Comparison of ENCODE assay signal across 6 cellular contexts in the genomic region with DNA sequence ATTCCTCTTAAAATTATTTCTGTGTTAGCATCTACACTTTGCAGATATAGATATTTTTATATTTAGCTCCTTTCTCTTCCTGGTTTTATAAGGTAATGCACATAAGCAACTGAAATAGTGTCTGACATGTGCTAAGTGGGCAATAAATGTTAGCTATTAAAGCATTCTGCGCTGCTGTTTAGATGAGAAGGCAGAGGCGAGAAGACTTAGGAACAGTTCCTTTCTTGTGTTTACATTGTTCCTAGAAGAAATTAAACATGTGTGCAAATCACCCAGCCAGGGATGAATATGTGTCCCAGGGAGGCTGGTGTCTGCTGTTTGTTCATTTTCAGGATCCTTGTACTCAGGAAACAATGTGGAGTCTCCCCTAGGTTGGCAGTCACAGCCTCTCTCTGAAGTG.
"Had no signal": no experiment of that assay in that cellular context is flagged by ENCODE, and none has a peak within 500 bp of the region (broad histone marks: within the 10 kb centered on the region; RNA-seq: fewer than 3 reads in every experiment).

No MANE protein-coding gene starts in this region.

- H3K27ac ChIP-seq: HL-60 had no signal

- ATAC-seq: HepG2, K562 had no signal

- H3K27ac Mint-ChIP-seq: IgD-negative memory B cell had no signal

- H3K36me3 Mint-ChIP-seq: IgD-negative memory B cell had no signal

- H3K4me1 Mint-ChIP-seq: IgD-negative memory B cell had no signal

- DNase-seq: IMR-90, KBM-7 had no signal

- H3K4me3 ChIP-seq: K562 had no signal
